In the genomic region with DNA sequence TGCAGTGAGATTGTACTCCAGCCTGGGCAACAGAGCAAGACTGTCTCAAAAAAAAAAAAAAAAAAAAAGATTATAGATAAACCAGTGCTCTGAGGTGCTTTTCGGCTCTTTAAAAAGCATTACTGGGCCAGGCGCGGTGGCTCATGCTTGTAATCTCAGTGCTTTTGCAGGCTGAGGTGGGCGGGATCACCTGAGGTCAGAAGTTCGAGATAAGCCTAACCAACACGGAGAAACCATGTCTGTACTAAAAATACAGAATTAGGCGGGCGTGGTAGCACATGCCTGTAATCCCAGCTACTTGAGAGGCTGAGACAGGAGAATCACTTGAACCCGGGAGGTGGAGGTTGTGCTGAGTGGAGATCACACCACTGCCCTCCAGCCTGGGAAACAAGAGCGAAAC, we compare ENCODE assay signal across 1 cellular context.
TF ChIP-seq lines count a peak whose summit lies in the region.

No MANE protein-coding gene starts in this region.

TF ChIP-seq in K562, 482 proteins besides CTCF, POLR2A, EP300 and RAD21 (continued from another document and continues in another):
- TF ChIP-seq, protein P1, sequence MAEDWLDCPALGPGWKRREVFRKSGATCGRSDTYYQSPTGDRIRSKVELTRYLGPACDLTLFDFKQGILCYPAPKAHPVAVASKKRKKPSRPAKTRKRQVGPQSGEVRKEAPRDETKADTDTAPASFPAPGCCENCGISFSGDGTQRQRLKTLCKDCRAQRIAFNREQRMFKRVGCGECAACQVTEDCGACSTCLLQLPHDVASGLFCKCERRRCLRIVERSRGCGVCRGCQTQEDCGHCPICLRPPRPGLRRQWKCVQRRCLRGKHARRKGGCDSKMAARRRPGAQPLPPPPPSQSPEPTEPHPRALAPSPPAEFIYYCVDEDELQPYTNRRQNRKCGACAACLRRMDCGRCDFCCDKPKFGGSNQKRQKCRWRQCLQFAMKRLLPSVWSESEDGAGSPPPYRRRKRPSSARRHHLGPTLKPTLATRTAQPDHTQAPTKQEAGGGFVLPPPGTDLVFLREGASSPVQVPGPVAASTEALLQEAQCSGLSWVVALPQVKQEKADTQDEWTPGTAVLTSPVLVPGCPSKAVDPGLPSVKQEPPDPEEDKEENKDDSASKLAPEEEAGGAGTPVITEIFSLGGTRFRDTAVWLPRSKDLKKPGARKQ (CRISPR knock-in tag; IDR thresholded peaks at IDR 0.05) = no peak
- TF ChIP-seq MBD2 (IDR thresholded peaks at IDR 0.05; ENCODE audit: borderline replicate concordance, low read depth) (peak; percentile 32; the same call in 1 of the 2 replicates), HDAC3 (IDR thresholded peaks at IDR 0.05; ENCODE audit: borderline replicate concordance, partially characterized antibody) (peak; percentile 81), CXXC5 (CRISPR knock-in tag; IDR thresholded peaks at IDR 0.05) (peak; percentile 54), NCOA4 (IDR thresholded peaks at IDR 0.05; ENCODE audit: partially characterized antibody) (no peak), U2AF2 (optimal IDR thresholded peaks at IDR 0.05; ENCODE audit: low read depth, low read length) (no peak), DACH1 (IDR thresholded peaks at IDR 0.05; ENCODE audit: partially characterized antibody) (no peak), HMG20B (CRISPR knock-in tag; IDR thresholded peaks at IDR 0.05) (no peak), SIN3A (IDR thresholded peaks at IDR 0.05; ENCODE audit: borderline replicate concordance in 2 of 2, control insufficient read depth in 1 of 2, low read depth in 2 of 2, low read length in 2 of 2) (no peak), ARID1B (IDR thresholded peaks at IDR 0.05) (peak; percentile 80), MECOM (CRISPR knock-in tag; IDR thresholded peaks at IDR 0.05) (no peak), GABPB1 (CRISPR knock-in tag; IDR thresholded peaks at IDR 0.05) (no peak), ZNF436 (CRISPR knock-in tag; IDR thresholded peaks at IDR 0.05) (no peak), ZNF165 (CRISPR knock-in tag; IDR thresholded peaks at IDR 0.05; ENCODE audit: borderline replicate concordance) (no peak), FOXK1 (CRISPR knock-in tag; IDR thresholded peaks at IDR 0.05; ENCODE audit: borderline replicate concordance) (no peak), ZNF134 (CRISPR knock-in tag; conservative IDR thresholded peaks at IDR 0.05) (no peak), JUN (IDR thresholded peaks at IDR 0.05; ENCODE audit: borderline replicate concordance, low read depth, low read length) (no peak), JUN (CRISPR knock-in tag; IDR thresholded peaks at IDR 0.05; ENCODE audit: borderline replicate concordance) (no peak), BRD9 (IDR thresholded peaks at IDR 0.05; ENCODE audit: low read depth, partially characterized antibody) (peak; percentile 80), FOXM1 (IDR thresholded peaks at IDR 0.05; ENCODE audit: low read depth) (no peak), FOXM1 (CRISPR knock-in tag; IDR thresholded peaks at IDR 0.05; ENCODE audit: low read depth) (no peak), L3MBTL2 (IDR thresholded peaks at IDR 0.05) (peak; percentile 92), SRSF1 (IDR thresholded peaks at IDR 0.05; ENCODE audit: low read depth, low read length) (no peak), ZKSCAN3 (CRISPR knock-in tag; IDR thresholded peaks at IDR 0.05) (no peak), IRF2 (CRISPR knock-in tag; IDR thresholded peaks at IDR 0.05) (no peak), TFAM (CRISPR knock-in tag; conservative IDR thresholded peaks at IDR 0.05) (no peak), FOSL1 (tag; conservative IDR thresholded peaks at IDR 0.05) (peak; percentile 40; the same call in 1 of the 2 replicates), CHD1 (IDR thresholded peaks at IDR 0.05; ENCODE audit: low read length) (no peak), MEF2D (tag; conservative IDR thresholded peaks at IDR 0.05; ENCODE audit: low read depth) (peak; percentile 80), ZBTB8A (IDR thresholded peaks at IDR 0.05; ENCODE audit: partially characterized antibody) (no peak), NFYB (IDR thresholded peaks at IDR 0.05; ENCODE audit: extremely low read depth, insufficient read length) (no peak), EWSR1 (IDR thresholded peaks at IDR 0.05; ENCODE audit: borderline replicate concordance, low read depth, partially characterized antibody) (no peak), BACH1 (tag; IDR thresholded peaks at IDR 0.05) (no peak), ZNF696 (CRISPR knock-in tag; conservative IDR thresholded peaks at IDR 0.05) (no peak), KDM4B (IDR thresholded peaks at IDR 0.05; ENCODE audit: borderline replicate concordance in 2 of 2, low read depth in 1 of 2) (no peak), ELF2 (CRISPR knock-in tag; IDR thresholded peaks at IDR 0.05) (no peak), ZNF668 (CRISPR knock-in tag; IDR thresholded peaks at IDR 0.05) (no peak), MCM7 (IDR thresholded peaks at IDR 0.05) (no peak), POU5F1 (IDR thresholded peaks at IDR 0.05; ENCODE audit: borderline replicate concordance, low read depth, low read length, partially characterized antibody) (no peak), NR1H2 (CRISPR knock-in tag; IDR thresholded peaks at IDR 0.05) (no peak), HLTF (IDR thresholded peaks at IDR 0.05) (no peak)
- TF ChIP-seq, protein P2, sequence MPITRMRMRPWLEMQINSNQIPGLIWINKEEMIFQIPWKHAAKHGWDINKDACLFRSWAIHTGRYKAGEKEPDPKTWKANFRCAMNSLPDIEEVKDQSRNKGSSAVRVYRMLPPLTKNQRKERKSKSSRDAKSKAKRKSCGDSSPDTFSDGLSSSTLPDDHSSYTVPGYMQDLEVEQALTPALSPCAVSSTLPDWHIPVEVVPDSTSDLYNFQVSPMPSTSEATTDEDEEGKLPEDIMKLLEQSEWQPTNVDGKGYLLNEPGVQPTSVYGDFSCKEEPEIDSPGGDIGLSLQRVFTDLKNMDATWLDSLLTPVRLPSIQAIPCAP (CRISPR knock-in tag; IDR thresholded peaks at IDR 0.05; ENCODE audit: borderline replicate concordance) = no peak
- TF ChIP-seq, protein P3, sequence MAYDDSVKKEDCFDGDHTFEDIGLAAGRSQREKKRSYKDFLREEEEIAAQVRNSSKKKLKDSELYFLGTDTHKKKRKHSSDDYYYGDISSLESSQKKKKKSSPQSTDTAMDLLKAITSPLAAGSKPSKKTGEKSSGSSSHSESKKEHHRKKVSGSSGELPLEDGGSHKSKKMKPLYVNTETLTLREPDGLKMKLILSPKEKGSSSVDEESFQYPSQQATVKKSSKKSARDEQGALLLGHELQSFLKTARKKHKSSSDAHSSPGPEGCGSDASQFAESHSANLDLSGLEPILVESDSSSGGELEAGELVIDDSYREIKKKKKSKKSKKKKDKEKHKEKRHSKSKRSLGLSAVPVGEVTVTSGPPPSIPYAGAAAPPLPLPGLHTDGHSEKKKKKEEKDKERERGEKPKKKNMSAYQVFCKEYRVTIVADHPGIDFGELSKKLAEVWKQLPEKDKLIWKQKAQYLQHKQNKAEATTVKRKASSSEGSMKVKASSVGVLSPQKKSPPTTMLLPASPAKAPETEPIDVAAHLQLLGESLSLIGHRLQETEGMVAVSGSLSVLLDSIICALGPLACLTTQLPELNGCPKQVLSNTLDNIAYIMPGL (CRISPR knock-in tag; IDR thresholded peaks at IDR 0.05) = no peak
- TF ChIP-seq, protein P4, sequence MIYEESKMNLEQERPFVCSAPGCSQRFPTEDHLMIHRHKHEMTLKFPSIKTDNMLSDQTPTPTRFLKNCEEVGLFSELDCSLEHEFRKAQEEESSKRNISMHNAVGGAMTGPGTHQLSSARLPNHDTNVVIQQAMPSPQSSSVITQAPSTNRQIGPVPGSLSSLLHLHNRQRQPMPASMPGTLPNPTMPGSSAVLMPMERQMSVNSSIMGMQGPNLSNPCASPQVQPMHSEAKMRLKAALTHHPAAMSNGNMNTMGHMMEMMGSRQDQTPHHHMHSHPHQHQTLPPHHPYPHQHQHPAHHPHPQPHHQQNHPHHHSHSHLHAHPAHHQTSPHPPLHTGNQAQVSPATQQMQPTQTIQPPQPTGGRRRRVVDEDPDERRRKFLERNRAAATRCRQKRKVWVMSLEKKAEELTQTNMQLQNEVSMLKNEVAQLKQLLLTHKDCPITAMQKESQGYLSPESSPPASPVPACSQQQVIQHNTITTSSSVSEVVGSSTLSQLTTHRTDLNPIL (CRISPR knock-in tag; IDR thresholded peaks at IDR 0.05) = no peak
- TF ChIP-seq, protein P5, sequence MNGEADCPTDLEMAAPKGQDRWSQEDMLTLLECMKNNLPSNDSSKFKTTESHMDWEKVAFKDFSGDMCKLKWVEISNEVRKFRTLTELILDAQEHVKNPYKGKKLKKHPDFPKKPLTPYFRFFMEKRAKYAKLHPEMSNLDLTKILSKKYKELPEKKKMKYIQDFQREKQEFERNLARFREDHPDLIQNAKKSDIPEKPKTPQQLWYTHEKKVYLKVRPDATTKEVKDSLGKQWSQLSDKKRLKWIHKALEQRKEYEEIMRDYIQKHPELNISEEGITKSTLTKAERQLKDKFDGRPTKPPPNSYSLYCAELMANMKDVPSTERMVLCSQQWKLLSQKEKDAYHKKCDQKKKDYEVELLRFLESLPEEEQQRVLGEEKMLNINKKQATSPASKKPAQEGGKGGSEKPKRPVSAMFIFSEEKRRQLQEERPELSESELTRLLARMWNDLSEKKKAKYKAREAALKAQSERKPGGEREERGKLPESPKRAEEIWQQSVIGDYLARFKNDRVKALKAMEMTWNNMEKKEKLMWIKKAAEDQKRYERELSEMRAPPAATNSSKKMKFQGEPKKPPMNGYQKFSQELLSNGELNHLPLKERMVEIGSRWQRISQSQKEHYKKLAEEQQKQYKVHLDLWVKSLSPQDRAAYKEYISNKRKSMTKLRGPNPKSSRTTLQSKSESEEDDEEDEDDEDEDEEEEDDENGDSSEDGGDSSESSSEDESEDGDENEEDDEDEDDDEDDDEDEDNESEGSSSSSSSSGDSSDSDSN (IDR thresholded peaks at IDR 0.05; ENCODE audit: borderline replicate concordance in 1 of 2, low read depth in 2 of 2, low read length in 2 of 2) = no peak
- TF ChIP-seq, protein P6, sequence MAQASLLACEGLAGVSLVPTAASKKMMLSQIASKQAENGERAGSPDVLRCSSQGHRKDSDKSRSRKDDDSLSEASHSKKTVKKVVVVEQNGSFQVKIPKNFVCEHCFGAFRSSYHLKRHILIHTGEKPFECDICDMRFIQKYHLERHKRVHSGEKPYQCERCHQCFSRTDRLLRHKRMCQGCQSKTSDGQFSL (CRISPR knock-in tag; IDR thresholded peaks at IDR 0.05) = no peak
- TF ChIP-seq, protein P6 (tag; IDR thresholded peaks at IDR 0.05) = no peak
- TF ChIP-seq, protein P7, sequence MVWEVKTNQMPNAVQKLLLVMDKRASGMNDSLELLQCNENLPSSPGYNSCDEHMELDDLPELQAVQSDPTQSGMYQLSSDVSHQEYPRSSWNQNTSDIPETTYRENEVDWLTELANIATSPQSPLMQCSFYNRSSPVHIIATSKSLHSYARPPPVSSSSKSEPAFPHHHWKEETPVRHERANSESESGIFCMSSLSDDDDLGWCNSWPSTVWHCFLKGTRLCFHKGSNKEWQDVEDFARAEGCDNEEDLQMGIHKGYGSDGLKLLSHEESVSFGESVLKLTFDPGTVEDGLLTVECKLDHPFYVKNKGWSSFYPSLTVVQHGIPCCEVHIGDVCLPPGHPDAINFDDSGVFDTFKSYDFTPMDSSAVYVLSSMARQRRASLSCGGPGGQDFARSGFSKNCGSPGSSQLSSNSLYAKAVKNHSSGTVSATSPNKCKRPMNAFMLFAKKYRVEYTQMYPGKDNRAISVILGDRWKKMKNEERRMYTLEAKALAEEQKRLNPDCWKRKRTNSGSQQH (CRISPR knock-in tag; IDR thresholded peaks at IDR 0.05) = no peak
- TF ChIP-seq, protein P8, sequence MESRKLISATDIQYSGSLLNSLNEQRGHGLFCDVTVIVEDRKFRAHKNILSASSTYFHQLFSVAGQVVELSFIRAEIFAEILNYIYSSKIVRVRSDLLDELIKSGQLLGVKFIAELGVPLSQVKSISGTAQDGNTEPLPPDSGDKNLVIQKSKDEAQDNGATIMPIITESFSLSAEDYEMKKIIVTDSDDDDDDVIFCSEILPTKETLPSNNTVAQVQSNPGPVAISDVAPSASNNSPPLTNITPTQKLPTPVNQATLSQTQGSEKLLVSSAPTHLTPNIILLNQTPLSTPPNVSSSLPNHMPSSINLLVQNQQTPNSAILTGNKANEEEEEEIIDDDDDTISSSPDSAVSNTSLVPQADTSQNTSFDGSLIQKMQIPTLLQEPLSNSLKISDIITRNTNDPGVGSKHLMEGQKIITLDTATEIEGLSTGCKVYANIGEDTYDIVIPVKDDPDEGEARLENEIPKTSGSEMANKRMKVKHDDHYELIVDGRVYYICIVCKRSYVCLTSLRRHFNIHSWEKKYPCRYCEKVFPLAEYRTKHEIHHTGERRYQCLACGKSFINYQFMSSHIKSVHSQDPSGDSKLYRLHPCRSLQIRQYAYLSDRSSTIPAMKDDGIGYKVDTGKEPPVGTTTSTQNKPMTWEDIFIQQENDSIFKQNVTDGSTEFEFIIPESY (CRISPR knock-in tag; IDR thresholded peaks at IDR 0.05) = no peak
- TF ChIP-seq, protein P9, sequence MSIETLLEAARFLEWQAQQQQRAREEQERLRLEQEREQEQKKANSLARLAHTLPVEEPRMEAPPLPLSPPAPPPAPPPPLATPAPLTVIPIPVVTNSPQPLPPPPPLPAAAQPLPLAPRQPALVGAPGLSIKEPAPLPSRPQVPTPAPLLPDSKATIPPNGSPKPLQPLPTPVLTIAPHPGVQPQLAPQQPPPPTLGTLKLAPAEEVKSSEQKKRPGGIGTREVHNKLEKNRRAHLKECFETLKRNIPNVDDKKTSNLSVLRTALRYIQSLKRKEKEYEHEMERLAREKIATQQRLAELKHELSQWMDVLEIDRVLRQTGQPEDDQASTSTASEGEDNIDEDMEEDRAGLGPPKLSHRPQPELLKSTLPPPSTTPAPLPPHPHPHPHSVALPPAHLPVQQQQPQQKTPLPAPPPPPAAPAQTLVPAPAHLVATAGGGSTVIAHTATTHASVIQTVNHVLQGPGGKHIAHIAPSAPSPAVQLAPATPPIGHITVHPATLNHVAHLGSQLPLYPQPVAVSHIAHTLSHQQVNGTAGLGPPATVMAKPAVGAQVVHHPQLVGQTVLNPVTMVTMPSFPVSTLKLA (conservative IDR thresholded peaks at IDR 0.05) = peak in 1 of 2 experiments; percentile 56; a peak in 1 of 4 replicates
